Comparison of ENCODE assay signal across 14 cellular contexts in genomic region chr1:234535208-234535607, GRCh38. TPM values are rescaled to one million over a fixed set of nuclear protein-coding genes. Genes with fewer than 3 reads are reported as not detected.
A peak's percentile ranks its signal among the peaks of the same experiment; 100 is the strongest.
DNase-seq lines count a peak whose midpoint lies in the region; ATAC-seq and TF ChIP-seq lines count a peak whose summit lies in the region.
"Had no signal": no experiment of that assay in that cellular context is flagged by ENCODE, and none has a peak within 500 bp of the region (broad histone marks: within the 10 kb centered on the region; RNA-seq: fewer than 3 reads in every experiment).

No MANE protein-coding gene starts in this region.

- ATAC-seq in SK-N-SH treated with all-trans-retinoic acid at 6 μM for 48 hours: no peak

- H3K4me2 ChIP-seq in SK-N-SH: no peak overlapping the region
- H3K4me2 ChIP-seq in osteoblast (ENCODE audit: insufficient read depth, low read length): no peak overlapping the region

- H3K27ac ChIP-seq in SK-N-SH (ENCODE audit: low read depth in 2 of 2, low read length in 1 of 2): peak overlapping the region; percentile 95 to 99; a peak in 3 of 4 replicates
- H3K27ac ChIP-seq in esophagus (ENCODE audit: low read depth in 2 of 2, low read length in 1 of 2): peak overlapping the region; percentile 64 to 97
- peak overlapping the region; percentile 99 for H3K27ac ChIP-seq in osteoblast (ENCODE audit: low read depth, low read length)
- peak overlapping the region; percentile 91 to 93 (median 93) for H3K27ac ChIP-seq in transverse colon
- H3K27ac ChIP-seq: 22Rv1 had no signal

- H3K9me2 ChIP-seq in SK-N-SH: no peaks in the 10 kb centered on the region

- no peak for TF ChIP-seq EP300 in SK-N-SH (IDR thresholded peaks at IDR 0.05; ENCODE audit: borderline replicate concordance in 1 of 2, low read depth in 1 of 2, low read length in 1 of 2)
- no peak for TF ChIP-seq EP300 in transverse colon (IDR thresholded peaks at IDR 0.05; ENCODE audit: low read depth)

- TF ChIP-seq CTCF in SK-N-SH (IDR thresholded peaks at IDR 0.05) (no peak), osteoblast (IDR thresholded peaks at IDR 0.05; ENCODE audit: extremely low read depth, low read depth, low read length) (no peak), transverse colon (IDR thresholded peaks at IDR 0.05) (no peak)

- H3K36me3 ChIP-seq in SK-N-SH (replicated peaks in 1 of 2; ENCODE audit: control insufficient read depth in 1 of 2, insufficient read depth in 2 of 2, low read length in 1 of 2) (no peaks in the 10 kb centered on the region), esophagus (ENCODE audit: control insufficient read depth in 2 of 2, insufficient read depth in 2 of 2, low read length in 1 of 2) (no peaks in the 10 kb centered on the region), osteoblast (ENCODE audit: insufficient read depth, low read length) (no peaks in the 10 kb centered on the region), transverse colon (no peaks in the 10 kb centered on the region)

- H3K79me2 ChIP-seq in SK-N-SH (ENCODE audit: insufficient read depth): no peaks in the 10 kb centered on the region
- no peaks in the 10 kb centered on the region for H3K79me2 ChIP-seq in osteoblast (ENCODE audit: insufficient read depth, low read length)

- POLR2A ChIA-PET in SK-N-SH (lab: Yijun Ruan, JAX): interaction anchor here (2.0 kb wide), 1 partner anchor 8 kb away, joined by 13 read pairs; no protein-coding TSS in a partner anchor

- peaks cover 51 to 73% of the 10 kb centered on the region in 2 experiments for H3K4me1 ChIP-seq in SK-N-SH (ENCODE audit: control insufficient read depth in 1 of 2, insufficient read depth in 2 of 2, low read depth in 1 of 2, low read length in 1 of 2)
- peaks cover 12 to 29% of the 10 kb centered on the region in 2 donors for H3K4me1 ChIP-seq in esophagus (ENCODE audit: control insufficient read depth in 2 of 2, insufficient read depth in 2 of 2, low read length in 1 of 2)
- H3K4me1 ChIP-seq in osteoblast (ENCODE audit: insufficient read depth, low read length): peaks cover 49% of the 10 kb centered on the region
- peaks cover 78 to 93% (median 81%) of the 10 kb centered on the region in 4 donors for H3K4me1 ChIP-seq in transverse colon

- H4K20me1 ChIP-seq in SK-N-SH (ENCODE audit: insufficient read depth) (no peaks in the 10 kb centered on the region), osteoblast (ENCODE audit: insufficient read depth, low read length) (no peaks in the 10 kb centered on the region)

- TF ChIP-seq RAD21 in SK-N-SH (IDR thresholded peaks at IDR 0.05; ENCODE audit: low read length): no peak

- no peaks in the 10 kb centered on the region for H3K27me3 ChIP-seq in SK-N-SH (ENCODE audit: insufficient read depth)
- H3K27me3 ChIP-seq in esophagus (ENCODE audit: control insufficient read depth in 1 of 2, insufficient read depth in 2 of 2, low read length in 2 of 2): no peaks in the 10 kb centered on the region
- no peaks in the 10 kb centered on the region for H3K27me3 ChIP-seq in osteoblast (ENCODE audit: insufficient read depth, low read length)
- no peaks in the 10 kb centered on the region for H3K27me3 ChIP-seq in transverse colon

- CTCF ChIA-PET in SK-N-SH (lab: Yijun Ruan, JAX): interaction anchor here (1.0 to 2.8 kb wide), 2 partner anchors 10 to 548 kb away, joined by 3 to 6 read pairs; no protein-coding TSS in a partner anchor

- in situ Hi-C loops in transverse colon (cut with MboI; ENCODE audit: low pct_ligation_motif_present in 1 of 4, low pct_unique_long_range_greater_than_20kb in 1 of 4, low sequenced_read_pairs in 3 of 4) (no loop called here), G401 (cut with HindIII; ENCODE audit: low sequenced_read_pairs) (no loop called here)

- H3K9ac ChIP-seq in SK-N-SH: no peak overlapping the region

- intact Hi-C loops in transverse colon (cut with DNase I; ENCODE audit: low total_unique reads): loop anchor here (10.0 kb wide), 1 partner anchor 450 kb away; no protein-coding TSS in a partner anchor

- H3K4me3 ChIP-seq in SK-N-SH (ENCODE audit: low read depth in 2 of 2, low read length in 1 of 2) (no peak overlapping the region), esophagus (ENCODE audit: low read depth in 1 of 2, low read length in 2 of 2) (no peak overlapping the region), osteoblast (ENCODE audit: insufficient read depth, low read length) (no peak overlapping the region), transverse colon (no peak overlapping the region)

- H3F3A ChIP-seq in SK-N-SH (replicated peaks; ENCODE audit: insufficient read depth): peaks cover 25% of the 10 kb centered on the region

- 93% methylated on average over 6 of the region's 6 CpGs for WGBS in SK-N-SH (ENCODE audit: low lambda C conversion rate)
- 67% methylated on average over 6 of the region's 6 CpGs for WGBS in esophagus, 2 donors
- WGBS in transverse colon (ENCODE audit: low coverage in 1 of 2), 2 donors: 47 to 67% methylated on average over 4 to 6 of the region's 6 CpGs

- no peak for DNase-seq in SK-N-SH
- no peak for DNase-seq in osteoblast (ENCODE audit: insufficient read length, low spot score, missing footprints)
- no peak for DNase-seq in transverse colon
- no peak for DNase-seq in activated CD8-positive, alpha-beta memory T cell treated with anti-CD3 and anti-CD28 coated beads, Interleukin-2, amount 50 U/mL, for 4 hours
- no peak for DNase-seq in G401 (ENCODE audit: low spot score)
- no peak for DNase-seq in T1000 (lab: John Stamatoyannopoulos, UW)
- DNase-seq: effector CD4-positive, alpha-beta T cell; HFFc6; NCI-H524 treated with DMSO at 0.1 percent for 48 hours; stimulated activated CD4-positive, alpha-beta T cell treated with anti-CD3 and anti-CD28 coated beads, Interleukin-4, amount 100 ng/mL, for 24 hours; stimulated activated naive CD4-positive, alpha-beta T cell had no signal

- H2AFZ ChIP-seq in SK-N-SH (ENCODE audit: low read depth): no peak overlapping the region
- no peak overlapping the region for H2AFZ ChIP-seq in osteoblast (ENCODE audit: low read length)

- no peaks in the 10 kb centered on the region for H3K9me3 ChIP-seq in SK-N-SH
- no peaks in the 10 kb centered on the region for H3K9me3 ChIP-seq in esophagus (ENCODE audit: control insufficient read depth in 2 of 2, insufficient read depth in 1 of 2, low read depth in 1 of 2, low read length in 1 of 2)
- no peaks in the 10 kb centered on the region for H3K9me3 ChIP-seq in osteoblast (ENCODE audit: low read depth, low read length)
- no peaks in the 10 kb centered on the region for H3K9me3 ChIP-seq in transverse colon

- TF ChIP-seq POLR2A in transverse colon (IDR thresholded peaks at IDR 0.05): no peak

TF ChIP-seq in SK-N-SH, 30 proteins besides CTCF, POLR2A, EP300 and RAD21:
- TF ChIP-seq YY1 (IDR thresholded peaks at IDR 0.05; ENCODE audit: low read depth) (no peak), TCF12 (IDR thresholded peaks at IDR 0.05) (no peak), NFIC (IDR thresholded peaks at IDR 0.05; ENCODE audit: borderline replicate concordance) (no peak), GABPA (IDR thresholded peaks at IDR 0.05; ENCODE audit: low read depth) (no peak), MXI1 (IDR thresholded peaks at IDR 0.05; ENCODE audit: low read depth, low read length) (no peak), TEAD4 (IDR thresholded peaks at IDR 0.05; ENCODE audit: borderline replicate concordance, insufficient read depth) (no peak), IRF3 (IDR thresholded peaks at IDR 0.05; ENCODE audit: low read depth, low read length) (no peak), SIN3A (IDR thresholded peaks at IDR 0.05; ENCODE audit: borderline replicate concordance, low read depth, low read length) (no peak)

TF ChIP-seq in SK-N-SH treated with all-trans-retinoic acid at 6 μM for 48 hours, 23 proteins besides CTCF, POLR2A, EP300 and RAD21:
- TF ChIP-seq ZC3H10 (CRISPR knock-in tag; IDR thresholded peaks at IDR 0.05) (no peak), OSR1 (CRISPR knock-in tag; IDR thresholded peaks at IDR 0.05) (no peak), TSHZ2 (CRISPR knock-in tag; IDR thresholded peaks at IDR 0.05) (no peak), ARNTL (CRISPR knock-in tag; IDR thresholded peaks at IDR 0.05; ENCODE audit: borderline replicate concordance, low read depth) (no peak)
TF ChIP-seq in SK-N-SH treated with all-trans-retinoic acid at 6 μM for 48 hours: peak in this region for 0.

RNA-seq across cellular contexts. Expression of gene TARBP1, which starts 56.2 kb away (rescaled TPM):
- polyA plus RNA-seq in SK-N-SH (2012; rRNA removed): 33.0 and 46.1 TPM in 2 replicates
- 18.7 and 21.0 TPM in 2 replicates for polyA plus RNA-seq in SK-N-SH (2012; cell fraction: cytosol; rRNA removed)
- polyA plus RNA-seq in SK-N-SH (2012; cell fraction: nucleus; rRNA removed): 146 and 210 TPM in 2 replicates
- polyA plus RNA-seq in esophagus: 10 to 100 TPM; 16.8 to 32.5 TPM
- total RNA-seq in osteoblast: 29.7 and 33.6 TPM in 2 replicates
- 10 to 100 TPM; 19.9 to 44.4 (median 27.6) TPM for total RNA-seq in transverse colon
- 19.8 and 21.7 TPM in 2 replicates for total RNA-seq in G401 (2014; rRNA removed; shearing (Covaris generic))
